In the genomic region with DNA sequence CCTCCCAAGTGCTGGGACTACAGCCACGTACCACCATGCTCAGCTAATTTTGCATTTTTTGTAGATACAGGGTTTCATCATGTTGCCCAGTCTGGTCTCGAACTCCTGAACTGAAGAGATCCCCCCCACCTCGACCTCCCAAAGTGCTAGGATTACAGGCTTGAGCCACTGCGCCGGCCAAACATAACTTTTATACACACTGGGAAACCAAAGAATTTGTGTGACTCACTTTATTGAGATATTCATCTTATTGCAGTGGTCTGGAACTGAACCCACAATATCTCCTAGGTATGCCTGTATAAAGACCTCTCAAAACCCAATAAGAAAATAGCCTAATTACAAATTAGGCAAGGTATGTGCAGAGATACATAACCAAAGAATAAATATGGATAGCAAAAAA, we compare ENCODE assay signal across 23 cellular contexts.
"Had no signal": no experiment of that assay in that cellular context is flagged by ENCODE, and none has a peak within 500 bp of the region (broad histone marks: within the 10 kb centered on the region; RNA-seq: fewer than 3 reads in every experiment).

No MANE protein-coding gene starts in this region.

- H3K4me1 ChIP-seq: esophagus muscularis mucosa, gastrocnemius medialis, heart right ventricle, prostate gland, testis had no signal

- H3K36me3 ChIP-seq: esophagus muscularis mucosa, gastrocnemius medialis, right lobe of liver had no signal

- H3K27ac ChIP-seq: esophagus muscularis mucosa, gastrocnemius medialis, heart right ventricle, prostate gland, right lobe of liver, testis had no signal

- DNase-seq: activated CD4-positive, alpha-beta memory T cell treated with anti-CD3 and anti-CD28 coated beads, Interleukin-2, amount 10 ng/mL, durations not matched to agents 7 days and 5 days; activated CD4-positive, alpha-beta T cell treated with anti-CD3 and anti-CD28 coated beads for 48 hours; activated CD4-positive, CD25-positive, alpha-beta regulatory T cell; activated CD8-positive, alpha-beta memory T cell treated with anti-CD3 and anti-CD28 coated beads, Interleukin-2, amount 10 ng/mL, durations not matched to agents 7 days and 5 days; effector CD8-positive, alpha-beta T cell; gastrocnemius medialis; heart right ventricle; immature natural killer cell; left cardiac atrium; mesenchymal stem cell; mucosa of descending colon; naive B cell; right lobe of liver; stimulated activated CD4-positive, alpha-beta T cell treated with anti-CD3 and anti-CD28 coated beads, Interleukin-4, amount 100 ng/mL, for 1 hour; T-cell; T-helper 9 cell; testis had no signal

- H3K4me3 ChIP-seq: esophagus muscularis mucosa, gastrocnemius medialis, heart right ventricle, mucosa of descending colon, prostate gland, right lobe of liver, smooth muscle cell, testis had no signal

- ATAC-seq: activated CD8-positive, alpha-beta memory T cell treated with anti-CD3 and anti-CD28 coated beads, Interleukin-2, amount 10 ng/mL, durations not matched to agents 7 days and 5 days; gastrocnemius medialis; heart right ventricle; left cardiac atrium; mucosa of descending colon; right lobe of liver; stimulated activated effector memory CD8-positive, alpha-beta T cell treated with anti-CD3 and anti-CD28 coated beads, Interleukin-12 subunit alpha, Interleukin-12 subunit beta, amount 100 ng/mL, for 72 hours; T-cell had no signal

- H3K9me3 ChIP-seq: esophagus muscularis mucosa, gastrocnemius medialis, heart right ventricle, mucosa of descending colon, prostate gland, right lobe of liver, testis had no signal

- FAIRE-seq: bronchial epithelial cell, endothelial cell of umbilical vein had no signal

- H3K27me3 ChIP-seq: esophagus muscularis mucosa, gastrocnemius medialis, heart right ventricle, right lobe of liver, testis had no signal
